ENCODE assay signal across 19 cellular contexts in the genomic region with DNA sequence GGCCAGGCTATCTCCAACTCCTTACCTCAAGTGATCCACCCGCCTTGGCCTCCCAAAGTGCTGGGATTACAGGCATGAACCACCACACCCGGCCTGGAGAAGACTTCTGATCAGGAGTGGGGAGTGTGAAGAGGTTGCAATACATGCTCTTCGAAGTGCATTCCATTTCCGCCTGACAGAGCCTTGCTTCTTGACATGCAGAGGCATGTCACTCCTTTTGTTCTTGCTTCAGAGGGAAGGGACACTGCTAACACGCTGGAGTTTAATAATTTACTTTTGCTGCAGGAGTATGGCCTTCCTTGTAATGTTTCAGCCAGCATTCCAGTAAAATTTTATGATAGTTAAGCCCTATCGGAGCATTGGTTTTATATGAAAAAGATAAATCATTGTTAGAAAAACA.
DNase-seq lines count a peak whose midpoint lies in the region; FAIRE-seq lines count a peak whose summit lies in the region.
"Had no signal": no experiment of that assay in that cellular context is flagged by ENCODE, and none has a peak within 500 bp of the region (broad histone marks: within the 10 kb centered on the region; RNA-seq: fewer than 3 reads in every experiment).

No MANE protein-coding gene starts in this region.

- peaks cover 3% of the 10 kb centered on the region for H3K36me3 Mint-ChIP-seq in activated naive CD4-positive, alpha-beta T cell treated with anti-CD3 and anti-CD28 coated beads, Interleukin-2, amount 10 ng/mL, durations not matched to agents 7 days and 5 days

- in situ Hi-C loops in ACHN (cut with HindIII; ENCODE audit: low pct_ligation_motif_present, low pct_unique_long_range_greater_than_20kb, low sequenced_read_pairs) = no loop called here

- no peak overlapping the region for H3K4me3 Mint-ChIP-seq in activated naive CD4-positive, alpha-beta T cell treated with anti-CD3 and anti-CD28 coated beads, Interleukin-2, amount 10 ng/mL, durations not matched to agents 7 days and 5 days

- peak; percentile 29 for FAIRE-seq in RCC 7860 (lab: Jason Lieb, UNC)
- FAIRE-seq: GM12878 had no signal

- H3K4me3 ChIP-seq in mucosa of stomach (ENCODE audit: low read length) = no peak overlapping the region
- H3K4me3 ChIP-seq: GM12878, heart left ventricle, upper lobe of left lung had no signal

- peak overlapping the region; percentile 9 for H3K9ac ChIP-seq in mucosa of stomach (ENCODE audit: low read length)

- H3K27me3 ChIP-seq in mucosa of stomach (ENCODE audit: control insufficient read depth, insufficient read depth, low read length) = no peaks in the 10 kb centered on the region
- H3K27me3 ChIP-seq: heart left ventricle, upper lobe of left lung had no signal

- no peaks in the 10 kb centered on the region for H3K9me3 Mint-ChIP-seq in activated naive CD4-positive, alpha-beta T cell treated with anti-CD3 and anti-CD28 coated beads, Interleukin-2, amount 10 ng/mL, durations not matched to agents 7 days and 5 days
- H3K9me3 Mint-ChIP-seq: CD8-positive, alpha-beta memory T cell had no signal

- no peak overlapping the region for H3K27ac Mint-ChIP-seq in activated naive CD4-positive, alpha-beta T cell treated with anti-CD3 and anti-CD28 coated beads, Interleukin-2, amount 10 ng/mL, durations not matched to agents 7 days and 5 days

- no peaks in the 10 kb centered on the region for H3K4me1 Mint-ChIP-seq in activated naive CD4-positive, alpha-beta T cell treated with anti-CD3 and anti-CD28 coated beads, Interleukin-2, amount 10 ng/mL, durations not matched to agents 7 days and 5 days

- H3K9me3 ChIP-seq in mucosa of stomach (ENCODE audit: control insufficient read depth, low read length) = no peaks in the 10 kb centered on the region
- H3K9me3 ChIP-seq: heart left ventricle, upper lobe of left lung had no signal

- DNase-seq in ACHN = peak; percentile 14
- DNase-seq in RCC 7860 (ENCODE audit: low spot score) = peak; percentile 46
- DNase-seq in glomerular visceral epithelial cell (ENCODE audit: extremely low spot score) = peak; percentile 67
- no peak for DNase-seq in pons (ENCODE audit: low spot score)
- DNase-seq in AG08395 (ENCODE audit: low spot score) = no peak
- DNase-seq in activated naive CD4-positive, alpha-beta T cell treated with anti-CD3 and anti-CD28 coated beads, Interleukin-2, amount 10 ng/mL, durations not matched to agents 7 days and 5 days = no peak
- DNase-seq in activated effector memory CD4-positive, alpha-beta T cell treated with Interleukin-2 at 50 U/mL for 16 hours = no peak
- DNase-seq: activated gamma-delta T cell treated with Interleukin-2 at 50 U/mL for 16 hours; anterior cingulate cortex; CD8-positive, alpha-beta memory T cell; cortex of kidney; heart left ventricle; islet precursor cell; NCI-H1092; NK-92 treated with Interleukin-12 subunit alpha and Interleukin-12 subunit beta, amount 100 ng/mL, for 24 hours; stimulated activated naive CD4-positive, alpha-beta T cell treated with Interleukin-2 at 50 U/mL for 16 hours; upper lobe of left lung had no signal

- CTCF ChIA-PET in activated naive CD4-positive, alpha-beta T cell treated with anti-CD3 and anti-CD28 coated beads, Interleukin-2, amount 10 ng/mL, durations not matched to agents 7 days and 5 days (lab: Charles Lee) = interaction anchor here (1.1 kb wide), 1 partner anchor 14 kb away, joined by 4 read pairs; no protein-coding TSS in a partner anchor

- peaks cover 11% of the 10 kb centered on the region for H3K4me1 ChIP-seq in mucosa of stomach (ENCODE audit: control insufficient read depth, insufficient read depth, low read length)

- no peaks in the 10 kb centered on the region for H3K27me3 Mint-ChIP-seq in activated naive CD4-positive, alpha-beta T cell treated with anti-CD3 and anti-CD28 coated beads, Interleukin-2, amount 10 ng/mL, durations not matched to agents 7 days and 5 days
- H3K27me3 Mint-ChIP-seq: CD8-positive, alpha-beta memory T cell had no signal

- H3K36me3 ChIP-seq in mucosa of stomach (ENCODE audit: control insufficient read depth, insufficient read depth, low read length) = no peaks in the 10 kb centered on the region
- H3K36me3 ChIP-seq: heart left ventricle, upper lobe of left lung had no signal

Comparison
In these comparisons a context has a peak if more than half of its experiments do, and no peak if none do; other contexts are left out.
1. DNase-seq: peak in ACHN (single experiment), RCC 7860 (single experiment) and glomerular visceral epithelial cell (single experiment); none in pons (single experiment), AG08395 (single experiment), activated naive CD4-positive, alpha-beta T cell treated with anti-CD3 and anti-CD28 coated beads, Interleukin-2, amount 10 ng/mL, durations not matched to agents 7 days and 5 days (single experiment) and activated effector memory CD4-positive, alpha-beta T cell treated with Interleukin-2 at 50 U/mL for 16 hours (single experiment).